21 cellular contexts compared by ENCODE assay signal in genomic region chr1:230091473-230092231, GRCh38. TPM values are rescaled to one million over a fixed set of nuclear protein-coding genes. Genes with fewer than 3 reads are reported as not detected.
DNase-seq lines count a peak whose midpoint lies in the region; ATAC-seq and TF ChIP-seq lines count a peak whose summit lies in the region.
"Had no signal": no experiment of that assay in that cellular context is flagged by ENCODE, and none has a peak within 500 bp of the region (broad histone marks: within the 10 kb centered on the region; RNA-seq: fewer than 3 reads in every experiment).

No MANE protein-coding gene starts in this region.

- no peak overlapping the region for H3K4me2 ChIP-seq in MM.1S (ENCODE audit: low read depth, low read length)
- no peak overlapping the region for H3K4me2 ChIP-seq in mesendoderm (ENCODE audit: low read length)

- H3K36me3 ChIP-seq in breast epithelium (no peaks in the 10 kb centered on the region), SJSA1 (peaks cover 23% of the 10 kb centered on the region), MM.1S (replicated peaks; ENCODE audit: insufficient read depth, low read length) (no peaks in the 10 kb centered on the region), mesendoderm (ENCODE audit: control insufficient read depth, insufficient read depth, low read length) (no peaks in the 10 kb centered on the region)
- H3K36me3 ChIP-seq: tibial nerve had no signal

- H3K79me1 ChIP-seq in mesendoderm (ENCODE audit: low read length): peaks cover 13% of the 10 kb centered on the region

- H3K36me3 Mint-ChIP-seq in MCF 10A (ENCODE audit: insufficient read depth, unreplicated experiment): peaks cover 8% of the 10 kb centered on the region

- no peaks in the 10 kb centered on the region for H3K9me3 Mint-ChIP-seq in MCF 10A (ENCODE audit: unreplicated experiment)
- H3K9me3 Mint-ChIP-seq: activated CD8-positive, alpha-beta T cell treated with anti-CD3 and anti-CD28 coated beads for 36 hours; activated T-helper 17 cell treated with anti-CD3 and anti-CD28 coated beads, Interleukin-2, amount 50 U/mL, for 72 hours; neural crest cell; stimulated activated effector memory CD8-positive, alpha-beta T cell treated with anti-CD3 and anti-CD28 coated beads, Interleukin-12 subunit alpha, Interleukin-12 subunit beta, amount 100 ng/mL, for 72 hours had no signal

- no peak overlapping the region for H3K4ac ChIP-seq in mesendoderm (ENCODE audit: low read depth, low read length)

- H3K4me1 ChIP-seq in breast epithelium (no peaks in the 10 kb centered on the region), SJSA1 (replicated peaks) (peaks cover 43% of the 10 kb centered on the region), MM.1S (ENCODE audit: low read length) (no peaks in the 10 kb centered on the region), mesendoderm (ENCODE audit: control insufficient read depth, low read depth, low read length) (no peaks in the 10 kb centered on the region)

- no peak overlapping the region for H4K8ac ChIP-seq in mesendoderm (ENCODE audit: low read depth, low read length)

- H3F3A ChIP-seq in MM.1S (ENCODE audit: insufficient read depth, low read length): no peaks in the 10 kb centered on the region

- H3K9ac ChIP-seq in MM.1S (ENCODE audit: low read length): no peak overlapping the region
- H3K9ac ChIP-seq in mesendoderm (ENCODE audit: low read length): no peak overlapping the region

- intact Hi-C loops in MCF 10A (cut with micrococcal nuclease): no loop called here
- intact Hi-C loops in breast epithelium (cut with DNase I; ENCODE audit: low total_unique reads): no loop called here

- POLR2A ChIA-PET in MCF 10A (lab: Yijun Ruan, JAX): interaction anchor here (0.7 to 6.4 kb wide), 7 partner anchors 13 to 215 kb away, joined by 3 to 94 read pairs (median 3); no protein-coding TSS in a partner anchor

- CTCF ChIA-PET in MCF 10A (lab: Yijun Ruan, JAX): interaction anchor here (0.6 to 1.1 kb wide), 6 partner anchors 15 to 1807 kb away, joined by 3 to 4 read pairs (median 3); no protein-coding TSS in a partner anchor

- peak overlapping the region; percentile 80 for H3K27ac Mint-ChIP-seq in MCF 10A (ENCODE audit: low read depth, unreplicated experiment)
- H3K27ac Mint-ChIP-seq: activated CD8-positive, alpha-beta T cell treated with anti-CD3 and anti-CD28 coated beads for 36 hours; activated T-helper 17 cell treated with anti-CD3 and anti-CD28 coated beads, Interleukin-2, amount 50 U/mL, for 72 hours; stimulated activated effector memory CD8-positive, alpha-beta T cell treated with anti-CD3 and anti-CD28 coated beads, Interleukin-12 subunit alpha, Interleukin-12 subunit beta, amount 100 ng/mL, for 72 hours had no signal

- peaks cover 96% of the 10 kb centered on the region for H3K79me2 ChIP-seq in MM.1S (ENCODE audit: low read length)
- H3K79me2 ChIP-seq in mesendoderm (ENCODE audit: control insufficient read depth, insufficient read depth, low read length): peaks cover 2% of the 10 kb centered on the region

- no peak overlapping the region for H3K18ac ChIP-seq in mesendoderm (ENCODE audit: low read length)

- peak; percentile 46 for DNase-seq in MCF 10A (ENCODE audit: unreplicated experiment)
- no peak for DNase-seq in breast epithelium (ENCODE audit: low spot score in 2 of 2)
- DNase-seq in SJSA1 (ENCODE audit: low read depth in 1 of 2, low spot score in 2 of 2): peak in 1 of 2 experiments; percentile 34
- no peak for DNase-seq in MM.1S
- DNase-seq in mesendoderm: no peak
- no peak for DNase-seq in iPS-NIHi7 (ENCODE audit: extremely low spot score)
- DNase-seq: activated CD8-positive, alpha-beta T cell treated with anti-CD3 and anti-CD28 coated beads for 36 hours; Caco-2; dorsolateral prefrontal cortex; MG63; NCI-H2081; NCI-H69; SHP77 treated with DMSO at 0.1 percent for 48 hours; sigmoid colon had no signal

- WGBS in mesendoderm (ENCODE audit: extremely low coverage, insufficient coverage, low lambda C conversion rate): no CpG with 5 or more reads among the region's 12 CpGs

- H3K9me3 ChIP-seq in breast epithelium (no peaks in the 10 kb centered on the region), SJSA1 (replicated peaks) (no peaks in the 10 kb centered on the region), MM.1S (replicated peaks; ENCODE audit: insufficient read depth, low read length) (no peaks in the 10 kb centered on the region)
- H3K9me3 ChIP-seq: Caco-2, sigmoid colon, tibial nerve had no signal

- no peak overlapping the region for H2BK120ac ChIP-seq in mesendoderm (ENCODE audit: low read depth, low read length)

- H3K27me3 ChIP-seq in breast epithelium: no peaks in the 10 kb centered on the region
- no peaks in the 10 kb centered on the region for H3K27me3 ChIP-seq in SJSA1 (replicated peaks)
- no peaks in the 10 kb centered on the region for H3K27me3 ChIP-seq in MM.1S (replicated peaks; ENCODE audit: insufficient read depth, low read length)
- H3K27me3 ChIP-seq in mesendoderm (ENCODE audit: insufficient read depth, low read length, poor library complexity): no peaks in the 10 kb centered on the region
- H3K27me3 ChIP-seq: dorsolateral prefrontal cortex, MG63, sigmoid colon, tibial nerve had no signal

- no peak overlapping the region for H2AFZ ChIP-seq in MM.1S (ENCODE audit: low read length)

- H3K4me1 Mint-ChIP-seq in MCF 10A (ENCODE audit: insufficient read depth, unreplicated experiment): peaks cover 62% of the 10 kb centered on the region

- no peak overlapping the region for H4K5ac ChIP-seq in mesendoderm (ENCODE audit: low read length)

- no peak overlapping the region for H2BK15ac ChIP-seq in mesendoderm (replicated peaks; ENCODE audit: low read depth)

- H2AK5ac ChIP-seq in mesendoderm (ENCODE audit: low read length): no peak overlapping the region

- BruUV-seq in MCF 10A (replicated peaks; lab: Mats Ljungman, UMichigan): no TSS peak

- H3K4me3 Mint-ChIP-seq in MCF 10A (ENCODE audit: unreplicated experiment): peak overlapping the region; percentile 19
- H3K4me3 Mint-ChIP-seq: activated CD8-positive, alpha-beta T cell treated with anti-CD3 and anti-CD28 coated beads for 36 hours; activated T-helper 17 cell treated with anti-CD3 and anti-CD28 coated beads, Interleukin-2, amount 50 U/mL, for 72 hours; neural crest cell; stimulated activated effector memory CD8-positive, alpha-beta T cell treated with anti-CD3 and anti-CD28 coated beads, Interleukin-12 subunit alpha, Interleukin-12 subunit beta, amount 100 ng/mL, for 72 hours had no signal

- H3K4me3 ChIP-seq in breast epithelium (no peak overlapping the region), SJSA1 (no peak overlapping the region), MM.1S (ENCODE audit: low read length) (no peak overlapping the region), mesendoderm (ENCODE audit: low read length) (no peak overlapping the region)
- H3K4me3 ChIP-seq: dorsolateral prefrontal cortex, lung, MG63, sigmoid colon, tibial nerve had no signal

- no peak for TF ChIP-seq POLR2A in breast epithelium (IDR thresholded peaks at IDR 0.05)

- no peaks in the 10 kb centered on the region for H3K9me2 ChIP-seq in MM.1S (replicated peaks; ENCODE audit: insufficient read depth, low read length)

- no peaks in the 10 kb centered on the region for H4K20me1 ChIP-seq in MM.1S (ENCODE audit: insufficient read depth, low read length)

- H3K27me3 Mint-ChIP-seq in MCF 10A (ENCODE audit: insufficient read depth, unreplicated experiment): no peaks in the 10 kb centered on the region
- H3K27me3 Mint-ChIP-seq: activated CD8-positive, alpha-beta T cell treated with anti-CD3 and anti-CD28 coated beads for 36 hours; activated T-helper 17 cell treated with anti-CD3 and anti-CD28 coated beads, Interleukin-2, amount 50 U/mL, for 72 hours had no signal

- H3K23ac ChIP-seq in mesendoderm (ENCODE audit: low read length): no peak overlapping the region

- no peak overlapping the region for H3K56ac ChIP-seq in mesendoderm (ENCODE audit: low read length)

- TF ChIP-seq CTCF in MCF 10A (IDR thresholded peaks at IDR 0.05; ENCODE audit: unreplicated experiment) (peak; percentile 35), breast epithelium (IDR thresholded peaks at IDR 0.05) (no peak), MM.1S (IDR thresholded peaks at IDR 0.05; ENCODE audit: low read length) (no peak)

- peak; percentile 31 for ATAC-seq in esophagus mucosa
- ATAC-seq in GM21367 (IDR thresholded peaks at IDR 0.05; ENCODE audit: unreplicated experiment): no peak
- ATAC-seq: activated CD8-positive, alpha-beta T cell treated with anti-CD3 and anti-CD28 coated beads for 36 hours; activated T-helper 17 cell treated with anti-CD3 and anti-CD28 coated beads, Interleukin-2, amount 50 U/mL, for 72 hours; stimulated activated effector memory CD8-positive, alpha-beta T cell treated with anti-CD3 and anti-CD28 coated beads, Interleukin-12 subunit alpha, Interleukin-12 subunit beta, amount 100 ng/mL, for 72 hours had no signal

- H2BK5ac ChIP-seq in mesendoderm (ENCODE audit: low read length): no peak overlapping the region

- H3K27ac ChIP-seq in breast epithelium: no peak overlapping the region
- peak overlapping the region; percentile 87 for H3K27ac ChIP-seq in SJSA1
- H3K27ac ChIP-seq in MM.1S (ENCODE audit: low read length): no peak overlapping the region
- no peak overlapping the region for H3K27ac ChIP-seq in mesendoderm (ENCODE audit: low read depth, low read length)
- H3K27ac ChIP-seq: dorsolateral prefrontal cortex, sigmoid colon had no signal

RNA-seq across cellular contexts. Expression of gene GALNT2, which starts 24.6 kb away (rescaled TPM):
- total RNA-seq in MCF 10A (2022) (104 and 114 TPM in 2 replicates), breast epithelium (10 to 100 TPM; 27.4 to 53.0 (median 42.6) TPM), esophagus mucosa (37.6 TPM)
- 54.6 and 62.5 TPM in 2 replicates for total RNA-seq in SJSA1 (2014; rRNA removed; shearing (Covaris generic))
- polyA plus RNA-seq in mesendoderm (2013, experiment 1 of 2): 36.8 TPM
- polyA plus RNA-seq in mesendoderm (2013, experiment 2 of 2): 37.2 TPM
